In the genomic region with DNA sequence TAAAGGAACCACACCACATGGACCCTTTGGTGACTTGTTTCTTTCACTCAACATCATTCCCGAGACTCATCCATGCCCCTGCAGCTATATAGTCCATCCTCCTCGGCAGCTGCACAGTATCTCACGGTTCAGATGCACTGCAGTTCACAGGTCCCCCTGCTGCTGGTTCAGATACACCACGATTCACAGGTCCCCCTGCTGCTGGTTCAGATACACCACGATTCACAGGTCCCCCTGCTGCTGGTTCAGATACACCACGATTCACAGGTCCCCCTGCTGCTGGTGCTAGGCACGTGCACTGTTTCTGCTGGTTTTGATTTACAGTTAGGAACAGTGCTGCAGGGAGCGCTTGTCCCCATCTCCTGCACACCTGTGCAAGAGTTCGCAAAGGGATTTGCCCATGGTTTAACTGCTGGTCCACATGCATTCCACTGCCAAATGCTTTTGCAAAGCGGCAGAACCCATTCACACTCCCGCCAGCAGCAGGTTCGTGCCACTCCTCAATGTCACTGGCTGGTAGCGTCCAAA, we compare ENCODE assay signal across 9 cellular contexts. TPM values are rescaled to one million over a fixed set of nuclear protein-coding genes. Genes with fewer than 3 reads are reported as not detected.
DNase-seq lines count a peak whose midpoint lies in the region; ATAC-seq, FAIRE-seq and TF ChIP-seq lines count a peak whose summit lies in the region.
"Had no signal": no experiment of that assay in that cellular context is flagged by ENCODE, and none has a peak within 500 bp of the region (broad histone marks: within the 10 kb centered on the region; RNA-seq: fewer than 3 reads in every experiment).

No MANE protein-coding gene starts in this region.

- H3K4me2 ChIP-seq in GM12878 (ENCODE audit: control insufficient read depth, insufficient read depth), result no peak overlapping the region
- H3K4me2 ChIP-seq: smooth muscle cell had no signal

- BruUV-seq in GM12878 (replicated peaks; lab: Mats Ljungman, UMichigan), result TSS peak; percentile 43

- no peak for TF ChIP-seq POLR2A in GM12878 (IDR thresholded peaks at IDR 0.05; ENCODE audit: low read depth, low read length)

- H3K4me3 ChIP-seq in HEK293 (ENCODE audit: low read depth, low read length) (no peak overlapping the region), GM12878 (no peak overlapping the region)
- H3K4me3 ChIP-seq: smooth muscle cell had no signal

- no peak for TF ChIP-seq EP300 in GM12878 (IDR thresholded peaks at IDR 0.05; ENCODE audit: borderline replicate concordance in 1 of 2, control insufficient read depth in 1 of 2, low read depth in 2 of 2, low read length in 2 of 2)

- peak; percentile 29 for ATAC-seq in GM12878

- SMC1A ChIA-PET in GM12878 (lab: Charles Lee; ENCODE audit: uncharacterized antibody, unreplicated experiment), result interaction anchor here (1.1 to 1.6 kb wide), 3 partner anchors 8 to 46 kb away, joined by 3 read pairs; partner anchors contain the start of gene TAF1C

- H3K9ac ChIP-seq in GM12878 (ENCODE audit: control insufficient read depth, insufficient read depth, low read length), result no peak overlapping the region

- H3K27ac ChIP-seq in HEK293 (ENCODE audit: extremely low read depth, low read depth, low read length) (no peak overlapping the region), GM12878 (ENCODE audit: control insufficient read depth, insufficient read depth) (no peak overlapping the region)

- no peaks in the 10 kb centered on the region for H4K20me1 ChIP-seq in GM12878 (ENCODE audit: control insufficient read depth, insufficient read depth)

- no peaks in the 10 kb centered on the region for H3K9me3 ChIP-seq in HEK293 (ENCODE audit: control insufficient read depth, insufficient read depth, low read depth, low read length)
- H3K9me3 ChIP-seq in GM12878 (replicated peaks; ENCODE audit: control insufficient read depth, insufficient read depth, low read length), result no peaks in the 10 kb centered on the region

- no peak overlapping the region for H2AFZ ChIP-seq in GM12878 (ENCODE audit: control insufficient read depth, low read depth, low read length)

- RAD21 ChIA-PET in GM12878 (lab: Charles Lee; ENCODE audit: unreplicated experiment), result interaction anchor here (0.9 to 1.5 kb wide), 2 partner anchors 46 to 53 kb away, joined by 3 read pairs; partner anchors contain the start of gene TAF1C

- peak; percentile 29 for DNase-seq in NCI-H2107 treated with DMSO at 0.1 percent for 48 hours (lab: John Stamatoyannopoulos, UW; ENCODE audit: unreplicated experiment)
- no peak for DNase-seq in NCI-H2107 (lab: John Stamatoyannopoulos, UW)
- no peak for DNase-seq in GM12878 (ENCODE audit: low read depth, low spot score)
- no peak for DNase-seq in iPS-NIHi7 (ENCODE audit: extremely low spot score)
- no peak for DNase-seq in GM19238 (ENCODE audit: insufficient read length, low spot score)
- DNase-seq: activated CD4-positive, CD25-positive, alpha-beta regulatory T cell had no signal

- in situ Hi-C loops in GM12878 (cut with MboI), result loop anchor here (5.0 kb wide), 1 partner anchor 54 kb away; no protein-coding TSS in a partner anchor

- H3K27me3 ChIP-seq in GM12878 (replicated peaks in 1 of 2; ENCODE audit: control insufficient read depth in 2 of 2, insufficient read depth in 2 of 2, low read length in 1 of 2), result no peaks in the 10 kb centered on the region

- WGBS in GM12878 (ENCODE audit: insufficient coverage, insufficient replicate concordance, low lambda C conversion rate, missing lambda C conversion rate), result 50% methylated on average over 13 of the region's 13 CpGs

- peak; percentile 76 for TF ChIP-seq CTCF in HEK293 (tag by site-specific recombination; IDR thresholded peaks at IDR 0.05)
- peak in 2 of 3 experiments; percentile 31 to 42; a peak in 2 of 6 replicates for TF ChIP-seq CTCF in GM12878 (IDR thresholded peaks at IDR 0.05 in 2 of 3, conservative IDR thresholded peaks at IDR 0.05 in 1 of 3; ENCODE audit: control insufficient read depth in 2 of 3, extremely low read depth in 1 of 3, insufficient read depth in 1 of 3, low read depth in 3 of 3, low read length in 3 of 3)

- H3K36me3 ChIP-seq in HEK293 (ENCODE audit: control insufficient read depth in 2 of 2, insufficient read depth in 1 of 2, low read length in 2 of 2), result no peaks in the 10 kb centered on the region
- H3K36me3 ChIP-seq in GM12878 (ENCODE audit: control insufficient read depth in 2 of 2, insufficient read depth in 2 of 2, low read length in 1 of 2), result no peaks in the 10 kb centered on the region

- intact Hi-C loops in GM12878 (cut with micrococcal nuclease; ENCODE audit: unreplicated experiment), result no loop called here

- peaks cover 1% of the 10 kb centered on the region for H3K79me2 ChIP-seq in GM12878 (ENCODE audit: control insufficient read depth, insufficient read depth, low read length)

- no peak for FAIRE-seq in GM12878 (lab: Jason Lieb, UNC)
- FAIRE-seq: A204.1 had no signal

- no peak for TF ChIP-seq RAD21 in GM12878 (IDR thresholded peaks at IDR 0.05; ENCODE audit: insufficient read depth, low read depth, low read length)

- CTCF ChIA-PET in HEK293 (lab: Yijun Ruan, JAX), result interaction anchor here (0.7 to 1.4 kb wide), 4 partner anchors 10 to 170 kb away, joined by 3 to 6 read pairs (median 4); partner anchors contain the start of gene TAF1C
- CTCF ChIA-PET in GM12878 (lab: Yijun Ruan, JAX), result interaction anchor here (1.5 to 1.7 kb wide), 2 partner anchors 46 to 56 kb away, joined by 5 to 7 read pairs; partner anchors contain the start of gene TAF1C

- POLR2A ChIA-PET in HEK293 (lab: Yijun Ruan, JAX) (interaction anchor here (1.2 kb wide), 1 partner anchor 24 kb away, joined by 3 read pairs; the partner anchor contains the start of gene MBTPS1), GM12878 (lab: Charles Lee) (no interaction called here)

- H3K4me1 ChIP-seq in HEK293 (ENCODE audit: control insufficient read depth, insufficient read depth, low read length) (peaks cover 7% of the 10 kb centered on the region; the same call in 1 of the 2 replicates), GM12878 (ENCODE audit: control insufficient read depth, insufficient read depth, low read length) (peaks cover 11% of the 10 kb centered on the region)

RNA-seq across cellular contexts. Expression of gene HSDL1, which starts 3.8 kb away (rescaled TPM):
- total RNA-seq in GM12878 (2013; cell fraction: nucleolus; rRNA removed), result 15.6 and 18.8 TPM in 2 replicates
- total RNA-seq in GM12878 (2014; rRNA removed) (5.5 and 7.8 TPM in 2 replicates), GM12878 (2014; rRNA removed; fragmentation: Illumina TruSeq; extraction: Trizol) (5.5 and 5.6 TPM in 2 replicates), GM12878 (2021) (5.5 and 6.8 TPM in 2 replicates)
- 4.1 TPM for polyA plus RNA-seq in GM12878 (2011; ENCODE audit: low read depth)
- polyA plus RNA-seq in GM12878 (2011; rRNA removed) (13.4 and 17.4 TPM in 2 replicates), GM12878 (2014; fragmentation: Illumina TruSeq; extraction: Trizol) (7.0 and 10.6 TPM in 2 replicates), GM12878 (2014; fragmentation: Nextera tagmentation; extraction: Ambion mirVana) (1 to 10 TPM; 2.0 to 3.6 TPM), GM12878 (2014; rRNA removed) (5.6 and 7.5 TPM in 2 replicates), GM12878 (2016; fragmentation: Nextera tagmentation; extraction: Ambion mirVana) (1 to 10 TPM; 4.4 to 5.7 TPM)
- polyA plus RNA-seq in GM12878 (2011; cell fraction: cytosol; rRNA removed), result 5.6 and 8.1 TPM in 2 replicates
- 13.9 and 17.2 TPM in 2 replicates for polyA plus RNA-seq in GM12878 (2011; cell fraction: nucleus; rRNA removed)
- 6.3 and 7.9 TPM in 2 replicates for polyA plus RNA-seq in GM12878 (2012)
- 8.8 and 12.1 TPM in 2 replicates for polyA minus RNA-seq in GM12878 (2011; rRNA and poly(A)+ RNA removed)
- polyA minus RNA-seq in GM12878 (2011; cell fraction: cytosol; rRNA and poly(A)+ RNA removed), result 2.8 and 3.0 TPM in 2 replicates
- polyA minus RNA-seq in GM12878 (2011; cell fraction: nucleus; rRNA and poly(A)+ RNA removed), result 3.4 and 5.8 TPM in 2 replicates

RNA-seq across cellular contexts. Expression of gene DNAAF1, which starts 3.9 kb away (rescaled TPM):
- total RNA-seq in GM12878 (2013; cell fraction: nucleolus; rRNA removed), result not detected in 2 replicates
- total RNA-seq in GM12878 (2014; rRNA removed) (not detected in 2 replicates), GM12878 (2014; rRNA removed; fragmentation: Illumina TruSeq; extraction: Trizol) (not detected in 2 replicates), GM12878 (2021) (not detected in 2 replicates)
- not detected for polyA plus RNA-seq in GM12878 (2011; ENCODE audit: low read depth)
- polyA plus RNA-seq in GM12878 (2011; rRNA removed) (not detected in 2 replicates), GM12878 (2014; fragmentation: Illumina TruSeq; extraction: Trizol) (0.04 TPM in 1 of 2 replicates, not detected in the other), GM12878 (2014; fragmentation: Nextera tagmentation; extraction: Ambion mirVana) (under 1 TPM; 0.02 to 0.11 TPM), GM12878 (2014; rRNA removed) (not detected in 2 replicates), GM12878 (2016; fragmentation: Nextera tagmentation; extraction: Ambion mirVana) (under 1 TPM in 1 of 2 experiments, not detected in 1; 0.76 TPM)
- polyA plus RNA-seq in GM12878 (2011; cell fraction: cytosol; rRNA removed), result not detected in 2 replicates
- not detected in 2 replicates for polyA plus RNA-seq in GM12878 (2011; cell fraction: nucleus; rRNA removed)
- 0.30 and 1.2 TPM in 2 replicates for polyA plus RNA-seq in GM12878 (2012)
- not detected in 2 replicates for polyA minus RNA-seq in GM12878 (2011; rRNA and poly(A)+ RNA removed)
- not detected in 2 replicates for polyA minus RNA-seq in GM12878 (2011; cell fraction: cytosol; rRNA and poly(A)+ RNA removed)
- polyA minus RNA-seq in GM12878 (2011; cell fraction: nucleus; rRNA and poly(A)+ RNA removed), result not detected in 2 replicates
- polyA plus RNA-seq: smooth muscle cell had no signal

RNA-seq across cellular contexts. Expression of gene MBTPS1, which starts 24.5 kb away (rescaled TPM):
- 193 and 215 TPM in 2 replicates for total RNA-seq in GM12878 (2013; cell fraction: nucleolus; rRNA removed)
- total RNA-seq in GM12878 (2014; rRNA removed) (37.5 and 39.5 TPM in 2 replicates), GM12878 (2014; rRNA removed; fragmentation: Illumina TruSeq; extraction: Trizol) (21.9 and 23.7 TPM in 2 replicates), GM12878 (2021) (28.1 and 37.5 TPM in 2 replicates)
- 16.7 TPM for polyA plus RNA-seq in GM12878 (2011; ENCODE audit: low read depth)
- polyA plus RNA-seq in GM12878 (2011; rRNA removed) (39.5 and 43.9 TPM in 2 replicates), GM12878 (2014; fragmentation: Illumina TruSeq; extraction: Trizol) (24.9 and 28.7 TPM in 2 replicates), GM12878 (2014; fragmentation: Nextera tagmentation; extraction: Ambion mirVana) (1 to 10 TPM; 1.3 to 3.3 TPM), GM12878 (2014; rRNA removed) (33.8 and 34.6 TPM in 2 replicates), GM12878 (2016; fragmentation: Nextera tagmentation; extraction: Ambion mirVana) (10 to 100 TPM; 35.9 to 37.4 TPM)
- 31.3 and 41.1 TPM in 2 replicates for polyA plus RNA-seq in GM12878 (2011; cell fraction: cytosol; rRNA removed)
- polyA plus RNA-seq in GM12878 (2011; cell fraction: nucleus; rRNA removed), result 117 and 119 TPM in 2 replicates
- 27.7 and 30.7 TPM in 2 replicates for polyA plus RNA-seq in GM12878 (2012)
- 63.2 and 68.7 TPM in 2 replicates for polyA minus RNA-seq in GM12878 (2011; rRNA and poly(A)+ RNA removed)
- 17.4 and 20.7 TPM in 2 replicates for polyA minus RNA-seq in GM12878 (2011; cell fraction: cytosol; rRNA and poly(A)+ RNA removed)
- 88.0 and 117 TPM in 2 replicates for polyA minus RNA-seq in GM12878 (2011; cell fraction: nucleus; rRNA and poly(A)+ RNA removed)

RNA-seq across cellular contexts. Expression of gene TAF1C, which starts 45.6 kb away (rescaled TPM):
- 90.0 and 102 TPM in 2 replicates for total RNA-seq in GM12878 (2013; cell fraction: nucleolus; rRNA removed)
- total RNA-seq in GM12878 (2014; rRNA removed) (16.5 and 19.7 TPM in 2 replicates), GM12878 (2014; rRNA removed; fragmentation: Illumina TruSeq; extraction: Trizol) (7.2 and 8.9 TPM in 2 replicates), GM12878 (2021) (32.6 and 33.0 TPM in 2 replicates)
- 13.6 TPM for polyA plus RNA-seq in GM12878 (2011; ENCODE audit: low read depth)
- polyA plus RNA-seq in GM12878 (2011; rRNA removed) (5.5 and 8.0 TPM in 2 replicates), GM12878 (2014; fragmentation: Illumina TruSeq; extraction: Trizol) (3.8 and 11.2 TPM in 2 replicates), GM12878 (2014; fragmentation: Nextera tagmentation; extraction: Ambion mirVana) (1 to 10 TPM in 1 of 2 experiments, under 1 TPM in 1; 0.98 to 2.0 TPM), GM12878 (2014; rRNA removed) (35.1 and 40.1 TPM in 2 replicates), GM12878 (2016; fragmentation: Nextera tagmentation; extraction: Ambion mirVana) (10 to 100 TPM; 21.7 to 24.9 TPM)
- 11.9 and 17.1 TPM in 2 replicates for polyA plus RNA-seq in GM12878 (2011; cell fraction: cytosol; rRNA removed)
- 220 and 244 TPM in 2 replicates for polyA plus RNA-seq in GM12878 (2011; cell fraction: nucleus; rRNA removed)
- 29.0 and 39.8 TPM in 2 replicates for polyA plus RNA-seq in GM12878 (2012)
- 13.8 and 24.8 TPM in 2 replicates for polyA minus RNA-seq in GM12878 (2011; rRNA and poly(A)+ RNA removed)
- 7.2 and 10.9 TPM in 2 replicates for polyA minus RNA-seq in GM12878 (2011; cell fraction: cytosol; rRNA and poly(A)+ RNA removed)
- 43.4 and 72.1 TPM in 2 replicates for polyA minus RNA-seq in GM12878 (2011; cell fraction: nucleus; rRNA and poly(A)+ RNA removed)

RNA-seq across cellular contexts. Expression of gene ADAD2, which starts 49.8 kb away (rescaled TPM):
- total RNA-seq in GM12878 (2013; cell fraction: nucleolus; rRNA removed), result not detected in 2 replicates
- total RNA-seq in GM12878 (2014; rRNA removed), result 0.16 TPM in 1 of 2 replicates, not detected in the other
- total RNA-seq in GM12878 (2014; rRNA removed; fragmentation: Illumina TruSeq; extraction: Trizol), result not detected in 2 replicates
- 0.44 TPM in 1 of 2 replicates, not detected in the other for total RNA-seq in GM12878 (2021)
- polyA plus RNA-seq in GM12878 (2011; ENCODE audit: low read depth), result not detected
- not detected in 2 replicates for polyA plus RNA-seq in GM12878 (2011; rRNA removed)
- not detected in 2 replicates for polyA plus RNA-seq in GM12878 (2011; cell fraction: cytosol; rRNA removed)
- polyA plus RNA-seq in GM12878 (2011; cell fraction: nucleus; rRNA removed), result not detected in 2 replicates
- polyA plus RNA-seq in GM12878 (2012), result 0.26 and 0.29 TPM in 2 replicates
- not detected in 2 replicates for polyA plus RNA-seq in GM12878 (2014; fragmentation: Illumina TruSeq; extraction: Trizol)
- polyA plus RNA-seq in GM12878 (2014; fragmentation: Nextera tagmentation; extraction: Ambion mirVana), result not detected
- 0.44 and 0.68 TPM in 2 replicates for polyA plus RNA-seq in GM12878 (2014; rRNA removed)
- polyA plus RNA-seq in GM12878 (2016; fragmentation: Nextera tagmentation; extraction: Ambion mirVana), result under 1 TPM in 1 of 2 experiments, not detected in 1; 0.51 TPM
- polyA minus RNA-seq in GM12878 (2011; rRNA and poly(A)+ RNA removed), result not detected in 2 replicates
- not detected in 2 replicates for polyA minus RNA-seq in GM12878 (2011; cell fraction: cytosol; rRNA and poly(A)+ RNA removed)
- polyA minus RNA-seq in GM12878 (2011; cell fraction: nucleus; rRNA and poly(A)+ RNA removed), result not detected in 2 replicates
- total RNA-seq: smooth muscle cell had no signal
- polyA plus RNA-seq: smooth muscle cell had no signal
